ENCODE assay signal across 8 cellular contexts in genomic region chr11:18243783-18244362, GRCh38. TPM values are rescaled to one million over a fixed set of nuclear protein-coding genes. Genes with fewer than 3 reads are reported as not detected.
DNase-seq lines count a peak whose midpoint lies in the region; ATAC-seq and TF ChIP-seq lines count a peak whose summit lies in the region.

No MANE protein-coding gene starts in this region.

- WGBS in liver = 0% methylated on average over 1 of the region's 1 CpG

- DNase-seq in activated gamma-delta T cell treated with Interleukin-2 at 50 U/mL for 16 hours = peak; percentile 59
- DNase-seq in activated gamma-delta T cell (lab: John Stamatoyannopoulos, UW) = no peak
- peak; percentile 51 for DNase-seq in NCI-H1436 treated with DMSO at 0.1 percent for 48 hours (lab: John Stamatoyannopoulos, UW)
- peak; percentile 20 for DNase-seq in T-helper 22 cell (ENCODE audit: low read depth)
- peak; percentile 45 for DNase-seq in brain pericyte (ENCODE audit: low read depth, low spot score)
- peak; percentile 4 to 15 for DNase-seq in stimulated activated CD8-positive, alpha-beta memory T cell treated with anti-CD3 and anti-CD28 coated beads, Interleukin-4, amount 100 ng/mL, for 1 hour (ENCODE audit: low read depth in 2 of 2, low spot score in 1 of 2)

- H3K4me3 ChIP-seq in liver (ENCODE audit: low read depth in 1 of 3, low read length in 3 of 3) = no peak overlapping the region

- TF ChIP-seq CTCF in liver (IDR thresholded peaks at IDR 0.05; ENCODE audit: low read depth, low read length, missing input control) = peak; percentile 84

- no peaks in the 10 kb centered on the region for H3K27me3 ChIP-seq in liver (ENCODE audit: control insufficient read depth in 4 of 4, insufficient read depth in 4 of 4, low read length in 3 of 4)

- no peaks in the 10 kb centered on the region for H3K9me3 ChIP-seq in liver (ENCODE audit: control insufficient read depth in 4 of 4, low read length in 3 of 4)

- no peaks in the 10 kb centered on the region for H3K36me3 ChIP-seq in liver (ENCODE audit: control insufficient read depth in 4 of 4, insufficient read depth in 3 of 4, low read depth in 1 of 4, low read length in 3 of 4)

- no peak overlapping the region for H3K9ac ChIP-seq in liver (ENCODE audit: low read depth in 1 of 2, low read length in 2 of 2)

- peak; percentile 84 to 86 for TF ChIP-seq RAD21 in liver (IDR thresholded peaks at IDR 0.05)

- ATAC-seq in HG03095 (IDR thresholded peaks at IDR 0.05; ENCODE audit: unreplicated experiment) = no peak

- peaks cover 3 to 13% (median 11%) of the 10 kb centered on the region in 4 donors for H3K4me1 ChIP-seq in liver (ENCODE audit: control insufficient read depth in 4 of 4, insufficient read depth in 4 of 4, low read length in 3 of 4)

- no peak overlapping the region for H3K27ac ChIP-seq in liver (ENCODE audit: low read depth in 1 of 2, low read length in 2 of 2)

TF ChIP-seq in liver, 16 proteins besides CTCF, POLR2A, EP300 and RAD21:
- peak; percentile 8 for TF ChIP-seq SP1 (IDR thresholded peaks at IDR 0.05)
- TF ChIP-seq RXRA (IDR thresholded peaks at IDR 0.05) = no peak
- peak; percentile 24 for TF ChIP-seq YY1 (IDR thresholded peaks at IDR 0.05)
- TF ChIP-seq HNF4A (conservative IDR thresholded peaks at IDR 0.05) = peak in 1 of 2 donors; percentile 52

RNA-seq across cellular contexts. Expression of gene SAA2, which starts 4.6 kb away (rescaled TPM):
- total RNA-seq in liver = over 10,000 TPM in 1 of 2 donors, 1 to 10 TPM in 1; 6.4 to 27,037 TPM
- over 10,000 TPM; 14,460 to 26,704 TPM for polyA plus RNA-seq in liver

RNA-seq across cellular contexts. Expression of gene SAA4, which starts 7.3 kb away (rescaled TPM):
- total RNA-seq in liver = 100 to 1,000 TPM in 1 of 2 donors, 10 to 100 TPM in 1; 84.9 to 792 TPM
- 1,000 to 10,000 TPM; 1,462 to 4,017 TPM for polyA plus RNA-seq in liver

RNA-seq across cellular contexts. Expression of gene SAA1, which starts 22.2 kb away (rescaled TPM):
- total RNA-seq in liver = over 10,000 TPM in 1 of 2 donors, 10 to 100 TPM in 1; 20.4 to 17,739 TPM
- polyA plus RNA-seq in liver = over 10,000 TPM; 24,385 to 33,277 TPM
